8 cellular contexts compared by ENCODE assay signal in the genomic region with DNA sequence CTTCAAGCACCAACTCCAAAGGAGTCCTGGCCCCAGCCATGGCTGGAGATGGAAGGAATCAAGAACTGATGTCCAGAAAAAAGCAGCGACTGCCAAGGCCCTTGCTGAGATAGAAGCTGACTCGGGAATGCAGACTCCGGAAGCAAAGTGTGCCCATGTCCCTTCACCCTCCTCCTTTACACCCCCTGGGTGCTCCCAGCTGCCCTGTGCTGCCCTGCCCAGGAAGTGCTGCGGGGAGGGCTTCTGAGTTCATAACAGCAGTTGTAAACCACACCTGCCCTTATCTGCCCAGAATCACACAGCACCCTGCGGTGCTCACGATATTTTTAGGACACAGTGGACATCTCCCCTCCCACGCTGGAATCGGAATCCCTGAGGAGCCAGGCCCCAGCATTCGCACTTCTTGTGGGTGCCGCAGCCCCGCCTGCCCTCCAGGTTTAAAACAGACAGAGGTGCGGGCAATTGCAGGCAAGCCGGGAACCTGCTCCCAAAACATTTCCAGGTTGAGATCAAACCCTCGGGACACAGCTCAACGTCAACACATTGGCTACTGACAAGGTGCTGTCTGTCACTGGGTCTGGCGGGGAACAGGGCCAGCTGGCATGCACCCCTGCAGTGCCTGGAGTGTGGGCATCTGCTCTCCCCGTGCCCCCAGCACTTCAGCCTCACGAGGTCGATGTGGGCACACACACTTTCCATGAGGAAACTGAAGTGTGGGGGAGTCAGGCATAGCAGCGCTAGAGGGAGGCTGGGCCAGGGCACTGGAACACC. TPM values are rescaled to one million over a fixed set of nuclear protein-coding genes. Genes with fewer than 3 reads are reported as not detected.
A peak's percentile ranks its signal among the peaks of the same experiment; 100 is the strongest.
DNase-seq lines count a peak whose midpoint lies in the region; ATAC-seq, FAIRE-seq and TF ChIP-seq lines count a peak whose summit lies in the region.

No MANE protein-coding gene starts in this region.

- peak overlapping the region in 5 of 8 donors; percentile 30 to 88 (median 62) for H3K27ac ChIP-seq in spleen

- peaks cover 0 to 18% (median 2%) of the 10 kb centered on the region in 6 donors for H3K36me3 ChIP-seq in spleen

- FAIRE-seq in H54 (lab: Jason Lieb, UNC), result peak; percentile 84

- H3K9me3 ChIP-seq in spleen, result no peaks in the 10 kb centered on the region

- intact Hi-C loops in spleen (cut with DNase I; ENCODE audit: low total_unique reads), result no loop called here

- TF ChIP-seq CTCF in fibroblast of villous mesenchyme (IDR thresholded peaks at IDR 0.05; ENCODE audit: insufficient read depth, low read depth, low read length) (no peak), spleen (IDR thresholded peaks at IDR 0.05 in 8 of 11, conservative IDR thresholded peaks at IDR 0.05 in 3 of 11) (no peak)

- ATAC-seq in HG02852 (IDR thresholded peaks at IDR 0.05; ENCODE audit: unreplicated experiment) (no peak), GM21390 (IDR thresholded peaks at IDR 0.05; ENCODE audit: unreplicated experiment) (no peak)

- 33 to 61% (median 37%) methylated on average over 18 to 20 of the region's 20 CpGs for WGBS in spleen, 5 donors

- no peaks in the 10 kb centered on the region for H3K27me3 ChIP-seq in spleen (replicated peaks in 1 of 7)

- H3K4me3 ChIP-seq in fibroblast of villous mesenchyme (ENCODE audit: low read depth, low read length) (no peak overlapping the region), spleen (no peak overlapping the region)

- TF ChIP-seq POLR2A in H54 (IDR thresholded peaks at IDR 0.05; ENCODE audit: low read depth, low read length) (no peak), spleen (IDR thresholded peaks at IDR 0.05) (no peak)

- DNase-seq in H54 (ENCODE audit: insufficient read length, low spot score) (peak; percentile 81), NCI-H510A (lab: John Stamatoyannopoulos, UW) (peak; percentile 94), fibroblast of villous mesenchyme (ENCODE audit: low read depth) (peak; percentile 26), spleen (no peak), NCI-H446 treated with DMSO at 0.1 percent for 48 hours (lab: John Stamatoyannopoulos, UW) (no peak)
- DNase-seq in activated effector memory CD4-positive, alpha-beta T cell treated with Interleukin-2 at 50 U/mL for 16 hours, result no peak

- peaks cover 23 to 99% (median 71%) of the 10 kb centered on the region in 6 donors for H3K4me1 ChIP-seq in spleen

RNA-seq across cellular contexts. Expression of a gene that starts 36.9 kb away (rescaled TPM):
- total RNA-seq in fibroblast of villous mesenchyme, result 4.2 and 4.7 TPM in 2 replicates
- 10 to 100 TPM; 46.9 to 96.4 (median 61.1) TPM for total RNA-seq in spleen
- 10 to 100 TPM; 19.1 to 49.0 (median 39.6) TPM for polyA plus RNA-seq in spleen

Comparison
In these comparisons a context has a peak if more than half of its experiments do, and no peak if none do; other contexts are left out.
1. DNase-seq: peak in H54 (single experiment), NCI-H510A (single experiment) and fibroblast of villous mesenchyme (single experiment); none in spleen (single experiment), activated effector memory CD4-positive, alpha-beta T cell treated with Interleukin-2 at 50 U/mL for 16 hours (single experiment) and NCI-H446 treated with DMSO at 0.1 percent for 48 hours (single experiment).